Comparison of ENCODE assay signal across 23 cellular contexts in genomic region chr9:97689401-97689800, GRCh38. TPM values are rescaled to one million over a fixed set of nuclear protein-coding genes. Genes with fewer than 3 reads are reported as not detected.
DNase-seq lines count a peak whose midpoint lies in the region; ATAC-seq and TF ChIP-seq lines count a peak whose summit lies in the region.
"Had no signal": no experiment of that assay in that cellular context is flagged by ENCODE, and none has a peak within 500 bp of the region (broad histone marks: within the 10 kb centered on the region; RNA-seq: fewer than 3 reads in every experiment).

No MANE protein-coding gene starts in this region.

- H3K79me1 ChIP-seq in IMR-90 (ENCODE audit: low read depth in 1 of 2, low read length in 2 of 2), result peaks cover 6 to 26% of the 10 kb centered on the region in 2 experiments

- H2AK5ac ChIP-seq in IMR-90 (ENCODE audit: low read depth, low read length), result no peak overlapping the region

- dilution Hi-C loops in IMR-90 (cut with HindIII; ENCODE audit: low sequenced_read_pairs, unreplicated experiment), result no loop called here

- no peak overlapping the region for H3K18ac ChIP-seq in IMR-90 (ENCODE audit: low read depth, low read length)

- TF ChIP-seq POLR2A in IMR-90 (IDR thresholded peaks at IDR 0.05; ENCODE audit: low read depth, low read length), result no peak
- no peak for TF ChIP-seq POLR2A in upper lobe of left lung (IDR thresholded peaks at IDR 0.05)
- TF ChIP-seq POLR2A in Peyer's patch (IDR thresholded peaks at IDR 0.05), result no peak

- no peak overlapping the region for H4K8ac ChIP-seq in IMR-90 (ENCODE audit: low read depth in 2 of 2, low read length in 2 of 2)

- intact Hi-C loops in IMR-90 (cut with micrococcal nuclease), result no loop called here

- DNase-seq in ACHN (peak; percentile 55), IMR-90 (peak; percentile 17), T-helper 17 cell (no peak), kidney tubule cell (ENCODE audit: low spot score) (peak; percentile 50), upper lobe of left lung (no peak), NCI-H82 treated with DMSO at 0.1 percent for 48 hours (lab: John Stamatoyannopoulos, UW; ENCODE audit: unreplicated experiment) (no peak), Peyer's patch (no peak)
- DNase-seq: activated CD4-positive, alpha-beta T cell treated with anti-CD3 and anti-CD28 coated beads, Interleukin-2, amount 50 U/mL, for 1 hour; C1 segment of cervical spinal cord; effector memory CD8-positive, alpha-beta T cell; H7; naive B cell; NCI-H187; NCI-H774; SHP77 treated with DMSO at 0.1 percent for 48 hours; T-helper 2 cell; upper lobe of right lung had no signal

- no peak overlapping the region for H3K14ac ChIP-seq in IMR-90 (replicated peaks; ENCODE audit: low read depth, low read length)

- peak overlapping the region; percentile 63 for H3K27ac Mint-ChIP-seq in T-helper 17 cell
- H3K27ac Mint-ChIP-seq: memory B cell had no signal

- H2AK9ac ChIP-seq in IMR-90 (replicated peaks; ENCODE audit: low read depth, low read length, poor library complexity), result no peak overlapping the region

- no peak for ATAC-seq in IMR-90 (ENCODE audit: low read depth)
- ATAC-seq in T-helper 17 cell, result no peak
- ATAC-seq in HG03354 (IDR thresholded peaks at IDR 0.05; ENCODE audit: poor library complexity, severe bottlenecking, unreplicated experiment), result no peak
- ATAC-seq in upper lobe of left lung (ENCODE audit: low FRiP score in 2 of 2), result no peak
- ATAC-seq: effector memory CD8-positive, alpha-beta T cell had no signal

- no peak for TF ChIP-seq EP300 in upper lobe of left lung (IDR thresholded peaks at IDR 0.05)

- no peak for TF ChIP-seq RAD21 in IMR-90 (IDR thresholded peaks at IDR 0.05; ENCODE audit: low read length)

- no CpG with 5 or more reads among the region's 1 CpG for WGBS in IMR-90 (ENCODE audit: extremely low coverage in 2 of 2, insufficient read length in 1 of 2), 2 experiments
- 92 to 93% methylated on average over 1 of the region's 1 CpG for WGBS in upper lobe of left lung, 2 donors

- H2BK15ac ChIP-seq in IMR-90 (ENCODE audit: low read depth, low read length), result no peak overlapping the region

- H3K4me1 ChIP-seq in IMR-90 (ENCODE audit: control insufficient read depth, insufficient read depth, low read length) (peaks cover 2% of the 10 kb centered on the region), upper lobe of left lung (no peaks in the 10 kb centered on the region), Peyer's patch (peaks cover 0 to 11% (median 0%) of the 10 kb centered on the region in 4 donors)

- no peak overlapping the region for H4K91ac ChIP-seq in IMR-90 (ENCODE audit: insufficient read depth, low read depth, low read length)

- H3K27ac ChIP-seq in IMR-90 (ENCODE audit: insufficient read depth, low read length) (no peak overlapping the region), upper lobe of left lung (no peak overlapping the region), Peyer's patch (no peak overlapping the region)
- H3K27ac ChIP-seq: esophagus muscularis mucosa, KMS-11, right atrium auricular region, upper lobe of right lung had no signal

- H3K36me3 ChIP-seq in IMR-90 (ENCODE audit: control insufficient read depth, insufficient read depth, low read length), result peaks cover 21% of the 10 kb centered on the region
- H3K36me3 ChIP-seq in upper lobe of left lung, result peaks cover 8 to 69% (median 24%) of the 10 kb centered on the region in 4 donors
- peaks cover 0 to 63% (median 0%) of the 10 kb centered on the region in 3 donors for H3K36me3 ChIP-seq in Peyer's patch

- no peaks in the 10 kb centered on the region for H3K9me3 ChIP-seq in IMR-90 (ENCODE audit: control insufficient read depth, insufficient read depth, low read length)
- no peaks in the 10 kb centered on the region for H3K9me3 ChIP-seq in T-helper 17 cell (ENCODE audit: control insufficient read depth, low read length, poor library complexity, severe bottlenecking)
- no peaks in the 10 kb centered on the region for H3K9me3 ChIP-seq in upper lobe of left lung
- H3K9me3 ChIP-seq in Peyer's patch, result no peaks in the 10 kb centered on the region
- H3K9me3 ChIP-seq: esophagus muscularis mucosa, right atrium auricular region, upper lobe of right lung had no signal

- no peak overlapping the region for H2BK120ac ChIP-seq in IMR-90 (ENCODE audit: low read depth, low read length)

- H4K20me1 ChIP-seq in IMR-90 (ENCODE audit: insufficient read depth, low read length), result 0 out of 2 replicates have a peak, but pooled peaks cover 4% of the 10 kb centered on the region

- CTCF ChIA-PET in IMR-90 (lab: Yijun Ruan, JAX), result no interaction called here

- H3K4me1 Mint-ChIP-seq in T-helper 17 cell, result peaks cover 22% of the 10 kb centered on the region

- H3K4me3 ChIP-seq in IMR-90 (ENCODE audit: insufficient read depth, low read depth, low read length), result no peak overlapping the region
- no peak overlapping the region for H3K4me3 ChIP-seq in upper lobe of left lung
- H3K4me3 ChIP-seq in Peyer's patch, result no peak overlapping the region
- H3K4me3 ChIP-seq: esophagus muscularis mucosa, right atrium auricular region, upper lobe of right lung had no signal

- H3K4ac ChIP-seq in IMR-90 (ENCODE audit: low read depth, low read length), result no peak overlapping the region

- peaks cover 10% of the 10 kb centered on the region for H3K9me1 ChIP-seq in IMR-90 (ENCODE audit: insufficient read depth, low read length)

- peaks cover 9% of the 10 kb centered on the region for H3K36me3 Mint-ChIP-seq in T-helper 17 cell (ENCODE audit: low read depth)

- H3K4me2 ChIP-seq in IMR-90 (ENCODE audit: low read depth, low read length), result no peak overlapping the region
- H3K4me2 ChIP-seq: KMS-11 had no signal

- H2BK20ac ChIP-seq in IMR-90 (ENCODE audit: low read depth, low read length), result no peak overlapping the region

- no peak overlapping the region for H3K56ac ChIP-seq in IMR-90 (ENCODE audit: extremely low read depth, insufficient read depth, low read length)

- in situ Hi-C loops in ACHN (cut with HindIII; ENCODE audit: low pct_ligation_motif_present, low pct_unique_long_range_greater_than_20kb, low sequenced_read_pairs), result no loop called here
- in situ Hi-C loops in IMR-90 (cut with MboI; ENCODE audit: low sequenced_read_pairs), result no loop called here

- POLR2A ChIA-PET in IMR-90 (lab: Charles Lee; ENCODE audit: unreplicated experiment), result no interaction called here

- H4K5ac ChIP-seq in IMR-90 (ENCODE audit: low read depth, low read length), result no peak overlapping the region

- H3K27me3 Mint-ChIP-seq in T-helper 17 cell, result no peaks in the 10 kb centered on the region
- H3K27me3 Mint-ChIP-seq: activated naive CD8-positive, alpha-beta T cell; effector memory CD8-positive, alpha-beta T cell; memory B cell; naive B cell had no signal

- H3K27me3 ChIP-seq in IMR-90 (ENCODE audit: control insufficient read depth, insufficient read depth, low read length) (no peaks in the 10 kb centered on the region), upper lobe of left lung (no peaks in the 10 kb centered on the region), Peyer's patch (no peaks in the 10 kb centered on the region)
- H3K27me3 ChIP-seq: esophagus muscularis mucosa, right atrium auricular region, upper lobe of right lung had no signal

- no peak overlapping the region for H3K4me3 Mint-ChIP-seq in T-helper 17 cell
- H3K4me3 Mint-ChIP-seq: activated naive CD8-positive, alpha-beta T cell; effector memory CD8-positive, alpha-beta T cell; memory B cell had no signal

- no TSS peak for BruUV-seq in IMR-90 (replicated peaks; lab: Mats Ljungman, UMichigan)

- TF ChIP-seq CTCF in IMR-90 (conservative IDR thresholded peaks at IDR 0.05; ENCODE audit: low read depth, low read length) (no peak), upper lobe of left lung (IDR thresholded peaks at IDR 0.05) (no peak), Peyer's patch (IDR thresholded peaks at IDR 0.05) (no peak)

- no peak overlapping the region for H2BK5ac ChIP-seq in IMR-90 (ENCODE audit: low read depth, low read length, poor library complexity, severe bottlenecking)

- H3K23ac ChIP-seq in IMR-90 (ENCODE audit: low read depth, low read length), result no peak overlapping the region

- H2AFZ ChIP-seq in IMR-90 (replicated peaks; ENCODE audit: low read length, poor library complexity), result no peak overlapping the region

- H3K9ac ChIP-seq in IMR-90 (ENCODE audit: low read depth, low read length), result no peak overlapping the region
- H3K9ac ChIP-seq: KMS-11 had no signal

TF ChIP-seq in IMR-90, 13 proteins besides CTCF, POLR2A, EP300 and RAD21:
- TF ChIP-seq CHD1 (IDR thresholded peaks at IDR 0.05; ENCODE audit: low read depth, low read length) (no peak), FOS (IDR thresholded peaks at IDR 0.05; ENCODE audit: low read depth, low read length) (no peak), CEBPB (IDR thresholded peaks at IDR 0.05; ENCODE audit: low read depth, low read length) (peak; percentile 32; the same call in 1 of the 2 replicates), MAFK (IDR thresholded peaks at IDR 0.05; ENCODE audit: low read depth, low read length) (no peak)

RNA-seq across cellular contexts. Expression of gene XPA, which starts 7.7 kb away (rescaled TPM):
- total RNA-seq in IMR-90 (2012; rRNA removed), result 1.4 and 4.4 TPM in 2 replicates
- 1.9 and 2.2 TPM in 2 replicates for polyA plus RNA-seq in IMR-90 (2012; rRNA removed)
- polyA plus RNA-seq in IMR-90 (2012; cell fraction: cytosol; rRNA removed), result 1.2 and 1.5 TPM in 2 replicates
- 0.65 and 1.9 TPM in 2 replicates for polyA plus RNA-seq in IMR-90 (2012; cell fraction: nucleus; rRNA removed; ENCODE audit: low replicate concordance)
- total RNA-seq in T-helper 17 cell, result 10 to 100 TPM; 16.6 to 23.4 TPM
- 10 to 100 TPM; 10.4 to 26.8 (median 11.5) TPM for total RNA-seq in upper lobe of left lung
- total RNA-seq in Peyer's patch, result 10 to 100 TPM; 12.6 to 18.8 (median 14.3) TPM

RNA-seq across cellular contexts. Expression of gene NCBP1, which starts 55.8 kb away (rescaled TPM):
- total RNA-seq in IMR-90 (2012; rRNA removed) (46.4 and 58.3 TPM in 2 replicates), T-helper 17 cell (10 to 100 TPM; 31.6 to 37.2 TPM), upper lobe of left lung (10 to 100 TPM; 16.3 to 51.3 (median 22.1) TPM), Peyer's patch (10 to 100 TPM; 26.3 to 61.1 (median 28.1) TPM)
- 14.3 and 17.8 TPM in 2 replicates for polyA plus RNA-seq in IMR-90 (2012; rRNA removed)
- polyA plus RNA-seq in IMR-90 (2012; cell fraction: cytosol; rRNA removed), result 4.1 and 4.8 TPM in 2 replicates
- 4.1 and 33.2 TPM in 2 replicates for polyA plus RNA-seq in IMR-90 (2012; cell fraction: nucleus; rRNA removed; ENCODE audit: low replicate concordance)

RNA-seq across cellular contexts. Expression of gene TSTD2, which starts 56.2 kb away (rescaled TPM):
- total RNA-seq in IMR-90 (2012; rRNA removed) (16.3 and 18.3 TPM in 2 replicates), T-helper 17 cell (10 to 100 TPM; 15.5 to 26.7 TPM), upper lobe of left lung (10 to 100 TPM; 10.4 to 26.0 (median 21.0) TPM), Peyer's patch (10 to 100 TPM; 17.2 to 32.2 (median 21.8) TPM)
- polyA plus RNA-seq in IMR-90 (2012; rRNA removed), result 9.0 and 11.2 TPM in 2 replicates
- polyA plus RNA-seq in IMR-90 (2012; cell fraction: cytosol; rRNA removed), result 2.9 and 3.7 TPM in 2 replicates
- polyA plus RNA-seq in IMR-90 (2012; cell fraction: nucleus; rRNA removed; ENCODE audit: low replicate concordance), result 17.9 and 43.0 TPM in 2 replicates

Comparison
In these comparisons a context has a peak if more than half of its experiments do, and no peak if none do; other contexts are left out.
1. DNase-seq: peak in ACHN (single experiment), IMR-90 (single experiment) and kidney tubule cell (single experiment); none in T-helper 17 cell (0 of 3), upper lobe of left lung (0 of 2), NCI-H82 treated with DMSO at 0.1 percent for 48 hours (single experiment) and Peyer's patch (0 of 3).